In genomic region chr17:75240394-75241142, GRCh38 we compare ENCODE assay signal across 8 cellular contexts. TPM values are rescaled to one million over a fixed set of nuclear protein-coding genes. Genes with fewer than 3 reads are reported as not detected.
DNase-seq lines count a peak whose midpoint lies in the region; ATAC-seq and TF ChIP-seq lines count a peak whose summit lies in the region.

No MANE protein-coding gene starts in this region.

- H3K9me3 Mint-ChIP-seq in T-helper 2 cell treated with Interferon-gamma antibody and Interleukin-4, amounts not matched to agents 5 μg/mL and 100 μg/mL, for 36 hours: no peaks in the 10 kb centered on the region
- H3K9me3 Mint-ChIP-seq in natural killer cell: no peaks in the 10 kb centered on the region

- H3K36me3 ChIP-seq in GM06990 (ENCODE audit: control insufficient read depth, insufficient read depth, low read length): peaks cover 57% of the 10 kb centered on the region
- peaks cover 6% of the 10 kb centered on the region; the same call in 1 of the 2 replicates for H3K36me3 ChIP-seq in MM.1S (replicated peaks; ENCODE audit: insufficient read depth, low read length)

- H3K27me3 Mint-ChIP-seq in T-helper 2 cell treated with Interferon-gamma antibody and Interleukin-4, amounts not matched to agents 5 μg/mL and 100 μg/mL, for 36 hours (ENCODE audit: low read depth): no peaks in the 10 kb centered on the region
- H3K27me3 Mint-ChIP-seq in natural killer cell (ENCODE audit: low read depth in 2 of 2): no peaks in the 10 kb centered on the region

- H3K27ac ChIP-seq in MM.1S (ENCODE audit: low read length): no peak overlapping the region

- H3K27ac Mint-ChIP-seq in T-helper 2 cell treated with Interferon-gamma antibody and Interleukin-4, amounts not matched to agents 5 μg/mL and 100 μg/mL, for 36 hours: no peak overlapping the region
- H3K27ac Mint-ChIP-seq in natural killer cell: peak overlapping the region in 1 of 2 donors; percentile 54

- intact Hi-C loops in natural killer cell (cut with micrococcal nuclease): no loop called here

- no peak overlapping the region for H3K4me3 Mint-ChIP-seq in T-helper 2 cell treated with Interferon-gamma antibody and Interleukin-4, amounts not matched to agents 5 μg/mL and 100 μg/mL, for 36 hours
- no peak overlapping the region for H3K4me3 Mint-ChIP-seq in natural killer cell

- no peaks in the 10 kb centered on the region for H3K9me3 ChIP-seq in MM.1S (replicated peaks; ENCODE audit: insufficient read depth, low read length)

- H3K4me1 ChIP-seq in MM.1S (ENCODE audit: low read length): no peaks in the 10 kb centered on the region

- no peak overlapping the region for H3K4me2 ChIP-seq in MM.1S (ENCODE audit: low read depth, low read length)

- no peaks in the 10 kb centered on the region for H4K20me1 ChIP-seq in MM.1S (ENCODE audit: insufficient read depth, low read length)

- H3F3A ChIP-seq in MM.1S (ENCODE audit: insufficient read depth, low read length): 0 out of 2 replicates have a peak, but pooled peaks cover 5% of the 10 kb centered on the region

- peaks cover 11% of the 10 kb centered on the region for H3K4me1 Mint-ChIP-seq in T-helper 2 cell treated with Interferon-gamma antibody and Interleukin-4, amounts not matched to agents 5 μg/mL and 100 μg/mL, for 36 hours (ENCODE audit: low read depth)
- peaks cover 9 to 12% of the 10 kb centered on the region in 2 donors for H3K4me1 Mint-ChIP-seq in natural killer cell

- H3K36me3 Mint-ChIP-seq in T-helper 2 cell treated with Interferon-gamma antibody and Interleukin-4, amounts not matched to agents 5 μg/mL and 100 μg/mL, for 36 hours (ENCODE audit: low read depth): peaks cover 59% of the 10 kb centered on the region
- no peaks in the 10 kb centered on the region for H3K36me3 Mint-ChIP-seq in natural killer cell

- H2AFZ ChIP-seq in MM.1S (ENCODE audit: low read length): no peak overlapping the region

- ATAC-seq in natural killer cell (peak in 2 of 3 donors; percentile 24 to 36), HG03097 (IDR thresholded peaks at IDR 0.05; ENCODE audit: low FRiP score, unreplicated experiment) (no peak), HG02763 (IDR thresholded peaks at IDR 0.05; ENCODE audit: unreplicated experiment) (no peak), HG03175 (IDR thresholded peaks at IDR 0.05; ENCODE audit: unreplicated experiment) (no peak)

- H3K4me3 ChIP-seq in GM06990 (replicated peaks; ENCODE audit: low read depth, low read length) (no peak overlapping the region), MM.1S (ENCODE audit: low read length) (no peak overlapping the region), choroid plexus epithelial cell (ENCODE audit: low read depth, low read length) (no peak overlapping the region)

- H3K27me3 ChIP-seq in GM06990 (replicated peaks; ENCODE audit: control insufficient read depth, insufficient read depth, low read length) (no peaks in the 10 kb centered on the region), MM.1S (replicated peaks; ENCODE audit: insufficient read depth, low read length) (no peaks in the 10 kb centered on the region)

- no peak overlapping the region for H3K9ac ChIP-seq in MM.1S (ENCODE audit: low read length)

- H3K9me2 ChIP-seq in MM.1S (replicated peaks; ENCODE audit: insufficient read depth, low read length): no peaks in the 10 kb centered on the region

- no peaks in the 10 kb centered on the region for H3K79me2 ChIP-seq in MM.1S (ENCODE audit: low read length)

- DNase-seq in GM06990 (ENCODE audit: extremely low read depth, insufficient read length) (no peak), MM.1S (peak; percentile 18), choroid plexus epithelial cell (ENCODE audit: low read depth) (peak; percentile 49), natural killer cell (no peak)
- peak; percentile 26 for DNase-seq in T-helper 2 cell treated with Interferon-gamma antibody and Interleukin-4, amounts not matched to agents 5 μg/mL and 100 μg/mL, for 36 hours (ENCODE audit: low spot score)

- TF ChIP-seq CTCF in GM06990 (IDR thresholded peaks at IDR 0.05; ENCODE audit: insufficient read depth, low read length, poor library complexity, severe bottlenecking) (peak; percentile 84), MM.1S (IDR thresholded peaks at IDR 0.05; ENCODE audit: low read length) (peak; percentile 69), choroid plexus epithelial cell (conservative IDR thresholded peaks at IDR 0.05; ENCODE audit: low read depth, low read length) (peak; percentile 89), natural killer cell (IDR thresholded peaks at IDR 0.05) (peak; percentile 25)

RNA-seq across cellular contexts. Expression of gene GGA3, which starts 20.8 kb away (rescaled TPM):
- 10 to 100 TPM; 78.1 to 97.3 (median 94.0) TPM for total RNA-seq in natural killer cell

RNA-seq across cellular contexts. Expression of gene MRPS7, which starts 21.1 kb away (rescaled TPM):
- total RNA-seq in natural killer cell: 10 to 100 TPM; 27.3 to 29.4 (median 27.9) TPM

RNA-seq across cellular contexts. Expression of gene MIF4GD, which starts 30.5 kb away (rescaled TPM):
- total RNA-seq in natural killer cell: 10 to 100 TPM; 44.5 to 56.9 (median 50.3) TPM

RNA-seq across cellular contexts. Expression of gene NUP85, which starts 35.1 kb away (rescaled TPM):
- 10 to 100 TPM; 71.1 to 78.1 (median 77.0) TPM for total RNA-seq in natural killer cell

RNA-seq across cellular contexts. Expression of gene SLC25A19, which starts 48.7 kb away (rescaled TPM):
- 10 to 100 TPM; 12.1 to 17.7 (median 14.8) TPM for total RNA-seq in natural killer cell

Comparison
In these comparisons a context has a peak if more than half of its experiments do, and no peak if none do; other contexts are left out.
1. DNase-seq: peak in MM.1S (single experiment), T-helper 2 cell treated with Interferon-gamma antibody and Interleukin-4, amounts not matched to agents 5 μg/mL and 100 μg/mL, for 36 hours (single experiment) and choroid plexus epithelial cell (single experiment); none in GM06990 (single experiment) and natural killer cell (single experiment).
2. CTCF ChIP-seq: peak in every context shown above with its lines; median percentile 89 in choroid plexus epithelial cell; 84 in GM06990; 69 in MM.1S; 25 in natural killer cell.
3. ATAC-seq: peak in natural killer cell (2 of 3); none in HG03097 (single experiment), HG02763 (single experiment) and HG03175 (single experiment).